Comparison of ENCODE assay signal across 22 cellular contexts in genomic region chr2:172324198-172324597, GRCh38.
"Had no signal": no experiment of that assay in that cellular context is flagged by ENCODE, and none has a peak within 500 bp of the region (broad histone marks: within the 10 kb centered on the region; RNA-seq: fewer than 3 reads in every experiment).

No MANE protein-coding gene starts in this region.

- H3K36me3 ChIP-seq: colonic mucosa, esophagus squamous epithelium, gastroesophageal sphincter, neutrophil, spleen, tibial artery, upper lobe of right lung, vagina had no signal

- H3K9me3 Mint-ChIP-seq: natural killer cell treated with Interleukin-12 subunit alpha and Interleukin-12 subunit beta and Interleukin-15 and Interleukin-18, amount 100 ng/mL, for 72 hours; stimulated activated naive CD8-positive, alpha-beta T cell treated with anti-CD3 and anti-CD28 coated beads, Interleukin-15, Interleukin-2, amounts not matched to agents 100 ng/mL and 50 ng/mL, for 24 hours had no signal

- H3K36me3 Mint-ChIP-seq: natural killer cell treated with Interleukin-12 subunit alpha and Interleukin-12 subunit beta and Interleukin-15 and Interleukin-18, amount 100 ng/mL, for 72 hours; stimulated activated memory B cell treated with anti-CD40 and anti-IgM and Interleukin-4, amounts not matched to agents 10 μg/mL and 1 μg/mL and 100 μg/mL, for 72 hours had no signal

- H3K4me1 Mint-ChIP-seq: stimulated activated memory B cell treated with anti-CD40 and anti-IgM and Interleukin-4, amounts not matched to agents 10 μg/mL and 1 μg/mL and 100 μg/mL, for 72 hours had no signal

- H3K27ac Mint-ChIP-seq: natural killer cell treated with Interleukin-12 subunit alpha and Interleukin-12 subunit beta and Interleukin-15 and Interleukin-18, amount 100 ng/mL, for 72 hours; stimulated activated memory B cell treated with anti-CD40 and anti-IgM and Interleukin-4, amounts not matched to agents 10 μg/mL and 1 μg/mL and 100 μg/mL, for 72 hours; stimulated activated naive CD8-positive, alpha-beta T cell treated with anti-CD3 and anti-CD28 coated beads, Interleukin-15, Interleukin-2, amounts not matched to agents 100 ng/mL and 50 ng/mL, for 24 hours had no signal

- H3K79me2 ChIP-seq: hepatocyte had no signal

- ATAC-seq: gastroesophageal sphincter; left lobe of liver; natural killer cell treated with Interleukin-12 subunit alpha and Interleukin-12 subunit beta and Interleukin-15 and Interleukin-18, amount 100 ng/mL, for 72 hours; sciatic nerve; stimulated activated memory B cell treated with anti-CD40 and anti-IgM and Interleukin-4, amounts not matched to agents 10 μg/mL and 1 μg/mL and 100 μg/mL, for 72 hours; upper lobe of right lung had no signal

- H3K9me3 ChIP-seq: colonic mucosa, esophagus squamous epithelium, neutrophil, tibial artery, upper lobe of right lung, vagina had no signal

- H3K4me1 ChIP-seq: colonic mucosa, esophagus squamous epithelium, gastroesophageal sphincter, vagina had no signal

- H3K27ac ChIP-seq: colonic mucosa, esophagus squamous epithelium, gastroesophageal sphincter, hepatocyte, neutrophil, spleen, tibial artery, upper lobe of right lung, vagina had no signal

- H3K27me3 ChIP-seq: colonic mucosa, esophagus squamous epithelium, gastroesophageal sphincter, hepatocyte, neutrophil, spleen, tibial artery, upper lobe of right lung, vagina had no signal

- H2AFZ ChIP-seq: hepatocyte had no signal

- H3K4me3 Mint-ChIP-seq: natural killer cell treated with Interleukin-12 subunit alpha and Interleukin-12 subunit beta and Interleukin-15 and Interleukin-18, amount 100 ng/mL, for 72 hours; stimulated activated memory B cell treated with anti-CD40 and anti-IgM and Interleukin-4, amounts not matched to agents 10 μg/mL and 1 μg/mL and 100 μg/mL, for 72 hours; stimulated activated naive CD8-positive, alpha-beta T cell treated with anti-CD3 and anti-CD28 coated beads, Interleukin-15, Interleukin-2, amounts not matched to agents 100 ng/mL and 50 ng/mL, for 24 hours had no signal

- H3K27me3 Mint-ChIP-seq: stimulated activated naive CD8-positive, alpha-beta T cell treated with anti-CD3 and anti-CD28 coated beads, Interleukin-15, Interleukin-2, amounts not matched to agents 100 ng/mL and 50 ng/mL, for 24 hours had no signal

- H3K4me2 ChIP-seq: hepatocyte had no signal

- DNase-seq: caudate nucleus; colonic mucosa; dermis blood vessel endothelial cell; effector CD4-positive, alpha-beta T cell; esophagus squamous epithelium; foreskin fibroblast; mammary epithelial cell; spleen; stimulated activated CD4-positive, alpha-beta T cell treated with anti-CD3 and anti-CD28 coated beads, Interleukin-15, amount 100 ng/mL, for 24 hours; stimulated activated CD4-positive, alpha-beta T cell treated with anti-CD3 and anti-CD28 coated beads, Interleukin-1b, Interleukin-23, amount 100 ng/mL, for 48 hours; stimulated activated CD4-positive, alpha-beta T cell treated with anti-CD3 and anti-CD28 coated beads, Interleukin-4, amount 100 ng/mL, for 24 hours; tibial artery; upper lobe of right lung had no signal

- H3K4me3 ChIP-seq: colonic mucosa, esophagus squamous epithelium, gastroesophageal sphincter, hepatocyte, spleen, tibial artery, upper lobe of right lung, vagina had no signal
